8 cellular contexts compared by ENCODE assay signal in the genomic region with DNA sequence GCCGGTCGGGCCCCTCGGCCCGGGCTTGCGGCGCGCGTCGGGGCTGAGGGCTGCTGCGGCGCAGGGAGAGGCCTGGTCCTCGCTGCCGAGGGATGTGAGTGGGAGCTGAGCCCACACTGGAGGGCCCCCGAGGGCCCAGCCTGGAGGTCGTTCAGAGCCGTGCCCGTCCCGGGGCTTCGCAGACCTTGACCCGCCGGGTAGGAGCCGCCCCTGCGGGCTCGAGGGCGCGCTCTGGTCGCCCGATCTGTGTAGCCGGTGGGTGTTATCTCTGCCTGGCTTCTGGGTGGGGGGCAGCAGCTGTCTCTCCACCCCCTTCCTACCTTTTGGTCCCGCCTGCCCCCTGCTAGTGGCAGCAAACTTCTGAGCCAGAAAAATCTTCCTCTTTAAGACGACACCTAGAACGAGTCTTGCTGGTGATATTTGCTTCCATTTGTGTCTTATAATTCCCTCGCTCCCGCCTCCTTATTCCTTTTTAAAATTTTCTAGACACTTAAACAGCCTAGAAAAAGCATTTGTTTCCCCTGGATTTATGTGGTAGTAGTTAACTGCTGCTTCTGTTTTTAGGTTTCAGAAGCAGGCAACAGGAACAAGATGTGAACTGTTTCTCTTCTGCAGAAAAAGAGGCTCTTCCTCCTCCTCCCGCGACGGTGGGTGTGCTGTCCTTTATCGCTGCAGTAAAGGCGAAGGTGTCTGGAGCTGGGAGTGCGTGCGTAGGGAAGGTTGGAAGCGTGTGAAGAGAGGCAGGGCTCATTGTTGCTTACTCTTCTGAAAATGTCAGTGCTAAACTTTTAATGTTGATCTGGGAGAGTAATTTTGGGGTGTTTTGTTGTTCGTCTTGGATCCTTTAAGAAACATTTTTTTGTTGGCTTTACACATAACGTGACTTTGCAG. TPM values are rescaled to one million over a fixed set of nuclear protein-coding genes. Genes with fewer than 3 reads are reported as not detected.
DNase-seq lines count a peak whose midpoint lies in the region; ATAC-seq lines count a peak whose summit lies in the region.

No MANE protein-coding gene starts in this region.

- H3K27ac Mint-ChIP-seq in naive B cell, result peak overlapping the region; percentile 33 to 95 (median 86)

- H3K36me3 Mint-ChIP-seq in naive B cell, result no peaks in the 10 kb centered on the region

- H3K9me3 Mint-ChIP-seq in naive B cell, result no peaks in the 10 kb centered on the region

- DNase-seq in GF-D8 (lab: John Stamatoyannopoulos, UW), result peak; percentile 36
- DNase-seq in NCI-H526 treated with DMSO at 0.1 percent for 48 hours (lab: John Stamatoyannopoulos, UW), result peak; percentile 44
- peak; percentile 15 for DNase-seq in activated T-helper 9 cell treated with anti-CD3 and anti-CD28 coated beads, Interleukin-2, amount 50 U/mL, for 16 hours (ENCODE audit: low read depth)
- DNase-seq in fibroblast of peridontal ligament (ENCODE audit: extremely low read depth), result peak; percentile 33
- peak; percentile 43 for DNase-seq in naive B cell
- peak; percentile 45 for DNase-seq in ureter (ENCODE audit: low spot score)
- DNase-seq in cortex of kidney (lab: John Stamatoyannopoulos, UW), result no peak

- H3K27me3 Mint-ChIP-seq in naive B cell, result no peaks in the 10 kb centered on the region

- peak; percentile 0 for ATAC-seq in HG02870 (IDR thresholded peaks at IDR 0.05; ENCODE audit: unreplicated experiment)
- ATAC-seq in naive B cell (ENCODE audit: low read depth in 2 of 2), result peak; percentile 16 to 45

- peaks cover 20 to 32% (median 23%) of the 10 kb centered on the region in 3 donors for H3K4me1 Mint-ChIP-seq in naive B cell

- H3K4me3 Mint-ChIP-seq in naive B cell, result peak overlapping the region; percentile 89 to 98 (median 94)

RNA-seq across cellular contexts. Expression of a gene that starts 0.5 kb away (rescaled TPM):
- polyA plus RNA-seq in naive B cell (ENCODE audit: low read depth in 6 of 6), result 10 to 100 TPM in 4 of 6 donors, 1 to 10 TPM in 2; 4.9 to 16.3 (median 12.5) TPM
- total RNA-seq in ureter, result 19.9 TPM
